Comparison of ENCODE assay signal across 12 cellular contexts in the genomic region with DNA sequence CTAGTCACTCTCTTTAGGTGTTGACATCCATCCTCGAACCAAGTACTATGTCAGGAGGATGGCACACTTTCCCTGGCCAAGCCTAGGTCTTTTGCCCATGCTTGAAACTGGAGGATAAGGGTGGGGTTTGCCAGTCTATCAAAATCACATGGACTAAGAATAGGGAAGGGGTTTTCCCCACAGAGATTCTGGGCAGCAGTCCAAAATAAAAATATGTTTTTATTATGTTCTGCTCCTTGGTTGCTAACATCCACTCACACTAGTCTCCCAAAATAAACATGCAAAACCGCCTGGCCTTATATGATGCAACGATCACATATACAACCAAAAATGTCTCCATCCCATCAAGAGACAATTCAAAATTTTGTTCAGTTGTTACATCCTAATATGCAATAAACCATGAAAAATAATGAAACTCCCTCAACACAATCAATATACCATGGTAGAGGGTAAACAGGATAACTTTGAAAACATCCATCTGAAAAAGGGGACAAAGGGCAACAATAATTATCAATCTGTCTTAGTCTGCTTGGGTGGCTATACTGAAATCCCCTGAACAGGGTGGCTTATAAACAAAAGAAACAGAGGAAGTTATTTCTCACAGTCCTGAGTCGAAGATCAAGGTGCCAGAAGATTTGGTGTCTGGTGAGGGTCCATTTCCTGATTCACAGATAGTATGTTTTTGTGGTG.
DNase-seq lines count a peak whose midpoint lies in the region; ATAC-seq and TF ChIP-seq lines count a peak whose summit lies in the region.
"Had no signal": no experiment of that assay in that cellular context is flagged by ENCODE, and none has a peak within 500 bp of the region (broad histone marks: within the 10 kb centered on the region; RNA-seq: fewer than 3 reads in every experiment).

No MANE protein-coding gene starts in this region.

- H2AFZ ChIP-seq in mammary epithelial cell (ENCODE audit: low read depth, low read length): no peak overlapping the region

- no peak overlapping the region for H3K9ac ChIP-seq in mammary epithelial cell (ENCODE audit: insufficient read depth, low read length)

- H3K9me3 ChIP-seq in mammary epithelial cell (replicated peaks; ENCODE audit: insufficient read depth, low read length): no peaks in the 10 kb centered on the region
- H3K9me3 ChIP-seq in transverse colon: no peaks in the 10 kb centered on the region
- H3K9me3 ChIP-seq: MG63 had no signal

- in situ Hi-C loops in mammary epithelial cell (cut with MboI; ENCODE audit: low sequenced_read_pairs in 2 of 2) (no loop called here), transverse colon (cut with MboI; ENCODE audit: low pct_ligation_motif_present in 1 of 4, low pct_unique_long_range_greater_than_20kb in 1 of 4, low sequenced_read_pairs in 3 of 4) (no loop called here)

- no peaks in the 10 kb centered on the region for H3K4me1 ChIP-seq in mammary epithelial cell (ENCODE audit: insufficient read depth, low read length)
- H3K4me1 ChIP-seq in transverse colon: peaks cover 0 to 7% (median 0%) of the 10 kb centered on the region in 4 donors

- H3K27me3 ChIP-seq in mammary epithelial cell (ENCODE audit: insufficient read depth, low read length) (no peaks in the 10 kb centered on the region), transverse colon (no peaks in the 10 kb centered on the region)
- H3K27me3 ChIP-seq: MG63 had no signal

- dilution Hi-C loops in mammary epithelial cell (cut with HindIII; ENCODE audit: low sequenced_read_pairs): no loop called here

- peak; percentile 48 for DNase-seq in COLO668 (lab: John Stamatoyannopoulos, UW; ENCODE audit: unreplicated experiment)
- DNase-seq in LHCN-M2 (ENCODE audit: low read depth): peak; percentile 82
- DNase-seq in mammary epithelial cell: peak; percentile 73
- no peak for DNase-seq in left colon
- no peak for DNase-seq in activated CD4-positive, alpha-beta T cell treated with anti-CD3 and anti-CD28 coated beads, Interleukin-2, amount 50 U/mL, for 4 hours
- no peak for DNase-seq in transverse colon
- DNase-seq in KG1 (lab: John Stamatoyannopoulos, UW): no peak
- DNase-seq in mesenteric fat pad (ENCODE audit: low spot score): no peak
- DNase-seq: activated CD4-positive, alpha-beta T cell treated with anti-CD3 and anti-CD28 coated beads, Interleukin-2, amount 10 ng/mL, durations not matched to agents 24 days and 14 days; stimulated activated CD8-positive, alpha-beta memory T cell treated with anti-CD3 and anti-CD28 coated beads, Interleukin-4, amount 100 ng/mL, for 48 hours had no signal

- CTCF ChIA-PET in mammary epithelial cell (lab: Charles Lee; ENCODE audit: low non-redundant PET): no interaction called here

- BruUV-seq in mammary epithelial cell (replicated peaks; lab: Mats Ljungman, UMichigan): no TSS peak

- H3K4me2 ChIP-seq in mammary epithelial cell (ENCODE audit: insufficient read depth, low read depth, low read length): no peak overlapping the region

- intact Hi-C loops in mammary epithelial cell (cut with micrococcal nuclease): no loop called here
- intact Hi-C loops in left colon (cut with DNase I, micrococcal nuclease): no loop called here
- intact Hi-C loops in transverse colon (cut with DNase I; ENCODE audit: low total_unique reads): no loop called here

- H4K20me1 ChIP-seq in mammary epithelial cell (ENCODE audit: insufficient read depth, low read length): no peaks in the 10 kb centered on the region

- no peak for TF ChIP-seq EP300 in transverse colon (IDR thresholded peaks at IDR 0.05; ENCODE audit: low read depth)

- 86% methylated on average over 4 of the region's 4 CpGs for WGBS in mammary epithelial cell (ENCODE audit: low coverage, missing lambda C conversion rate)
- 18 to 45% methylated on average over 3 to 4 of the region's 4 CpGs for WGBS in transverse colon (ENCODE audit: low coverage in 1 of 2), 2 donors

- H3K27ac ChIP-seq in mammary epithelial cell (ENCODE audit: insufficient read depth, low read depth, low read length) (no peak overlapping the region), transverse colon (no peak overlapping the region)

- no peak overlapping the region for H3K4me3 ChIP-seq in mammary epithelial cell (replicated peaks in 1 of 3; ENCODE audit: insufficient read depth in 1 of 3, low read depth in 2 of 3, low read length in 3 of 3)
- H3K4me3 ChIP-seq in transverse colon: no peak overlapping the region
- H3K4me3 ChIP-seq: MG63 had no signal

- no peaks in the 10 kb centered on the region for H3K79me2 ChIP-seq in mammary epithelial cell (ENCODE audit: insufficient read depth, low read length)

- TF ChIP-seq CTCF in mammary epithelial cell (conservative IDR thresholded peaks at IDR 0.05 in 1 of 2, IDR thresholded peaks at IDR 0.05 in 1 of 2; ENCODE audit: extremely low read depth in 1 of 2, insufficient read depth in 1 of 2, low read depth in 1 of 2, low read length in 2 of 2): no peak
- TF ChIP-seq CTCF in transverse colon (IDR thresholded peaks at IDR 0.05): no peak

- H3K36me3 ChIP-seq in mammary epithelial cell (ENCODE audit: insufficient read depth, low read length) (no peaks in the 10 kb centered on the region), transverse colon (no peaks in the 10 kb centered on the region)
- H3K36me3 ChIP-seq: MG63 had no signal

- ATAC-seq in left colon: peak; percentile 56
- ATAC-seq: activated naive CD4-positive, alpha-beta T cell treated with anti-CD3 and anti-CD28 coated beads, Interleukin-2, amount 50 U/mL, for 72 hours had no signal

- no peak for TF ChIP-seq POLR2A in transverse colon (IDR thresholded peaks at IDR 0.05)

Comparison
In these comparisons a context has a peak if more than half of its experiments do, and no peak if none do; other contexts are left out.
1. DNase-seq: peak in COLO668 (single experiment), LHCN-M2 (single experiment) and mammary epithelial cell (single experiment); none in left colon (0 of 2), activated CD4-positive, alpha-beta T cell treated with anti-CD3 and anti-CD28 coated beads, Interleukin-2, amount 50 U/mL, for 4 hours (0 of 2), transverse colon (single experiment), KG1 (single experiment) and mesenteric fat pad (single experiment).